In the genomic region with DNA sequence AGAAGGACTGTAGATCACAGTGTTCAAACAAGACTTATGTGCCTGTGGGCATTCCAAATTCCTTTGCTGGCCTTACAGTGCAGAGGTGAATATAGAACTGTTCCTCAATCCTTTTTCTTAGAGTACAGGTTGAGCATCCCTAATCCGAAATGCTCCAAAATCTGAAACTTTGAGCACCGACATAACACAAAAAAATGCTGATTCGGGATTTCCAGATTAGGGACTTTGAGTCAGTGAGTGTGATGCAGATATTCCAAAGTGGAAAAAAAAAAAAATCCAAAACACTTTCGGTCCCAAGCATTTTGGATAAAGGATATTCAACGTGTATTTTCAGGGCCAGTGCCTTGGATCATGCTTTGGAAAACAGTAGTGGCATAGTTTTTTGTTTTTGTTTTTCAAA, we compare ENCODE assay signal across 16 cellular contexts. TPM values are rescaled to one million over a fixed set of nuclear protein-coding genes. Genes with fewer than 3 reads are reported as not detected.
DNase-seq lines count a peak whose midpoint lies in the region; ATAC-seq and TF ChIP-seq lines count a peak whose summit lies in the region.
"Had no signal": no experiment of that assay in that cellular context is flagged by ENCODE, and none has a peak within 500 bp of the region (broad histone marks: within the 10 kb centered on the region; RNA-seq: fewer than 3 reads in every experiment).

No MANE protein-coding gene starts in this region.

- peaks cover 67% of the 10 kb centered on the region for H3K4me1 ChIP-seq in cardiac muscle cell (ENCODE audit: low read depth)

- H3K27me3 ChIP-seq in cardiac muscle cell, result no peaks in the 10 kb centered on the region
- H3K27me3 ChIP-seq: BLaER1 had no signal

- H3K27ac Mint-ChIP-seq in central memory CD8-positive, alpha-beta T cell (ENCODE audit: low read depth), result no peak overlapping the region
- H3K27ac Mint-ChIP-seq in nephron, result peak overlapping the region; percentile 86 to 96 (median 92)

- H3K36me3 Mint-ChIP-seq in central memory CD8-positive, alpha-beta T cell (ENCODE audit: insufficient read depth), result no peaks in the 10 kb centered on the region
- peaks cover 16% of the 10 kb centered on the region for H3K36me3 Mint-ChIP-seq in nephron (ENCODE audit: low read depth)
- H3K36me3 Mint-ChIP-seq: CD8-positive, alpha-beta memory T cell had no signal

- H3K9me3 ChIP-seq in cardiac muscle cell (ENCODE audit: low read depth), result no peaks in the 10 kb centered on the region
- H3K9me3 ChIP-seq: Caco-2 had no signal

- no peak overlapping the region for H3K4me3 ChIP-seq in cardiac muscle cell
- H3K4me3 ChIP-seq: BLaER1 had no signal

- H3K9me3 Mint-ChIP-seq in central memory CD8-positive, alpha-beta T cell, result no peaks in the 10 kb centered on the region
- no peaks in the 10 kb centered on the region for H3K9me3 Mint-ChIP-seq in nephron
- H3K9me3 Mint-ChIP-seq: CD8-positive, alpha-beta memory T cell had no signal

- H3K4me3 Mint-ChIP-seq in central memory CD8-positive, alpha-beta T cell, result peak overlapping the region; percentile 52
- no peak overlapping the region for H3K4me3 Mint-ChIP-seq in nephron

- TF ChIP-seq CTCF in cardiac muscle cell (IDR thresholded peaks at IDR 0.05; ENCODE audit: low read depth, low read length) (no peak), nephron (IDR thresholded peaks at IDR 0.05; ENCODE audit: unreplicated experiment in 3 of 3) (no peak)

- intact Hi-C loops in Right ventricle myocardium inferior (cut with DNase I), result loop anchor here (10.0 kb wide), 1 partner anchor 195 kb away; a partner anchor contains a TSS

- ATAC-seq in Right ventricle myocardium inferior (no peak), GM18861 (IDR thresholded peaks at IDR 0.05; ENCODE audit: unreplicated experiment) (no peak)
- ATAC-seq in central memory CD8-positive, alpha-beta T cell (replicated peaks; ENCODE audit: extremely low read depth, poor library complexity, severe bottlenecking), result no peak
- ATAC-seq: HCT116 had no signal

- peak overlapping the region; percentile 97 for H3K27ac ChIP-seq in cardiac muscle cell
- H3K27ac ChIP-seq: 22Rv1, BLaER1 had no signal

- H3K36me3 ChIP-seq in cardiac muscle cell, result no peaks in the 10 kb centered on the region

- H3K27me3 Mint-ChIP-seq in central memory CD8-positive, alpha-beta T cell, result no peaks in the 10 kb centered on the region
- no peaks in the 10 kb centered on the region for H3K27me3 Mint-ChIP-seq in nephron (ENCODE audit: low read depth)

- peaks cover 54% of the 10 kb centered on the region for H3K4me1 Mint-ChIP-seq in central memory CD8-positive, alpha-beta T cell
- peaks cover 66% of the 10 kb centered on the region for H3K4me1 Mint-ChIP-seq in nephron

- DNase-seq in cardiac muscle cell (ENCODE audit: low read depth in 1 of 2, low spot score in 1 of 2) (no peak), Right ventricle myocardium inferior (ENCODE audit: missing footprints) (no peak), foreskin melanocyte (no peak), ureter (ENCODE audit: low spot score) (no peak)
- no peak for DNase-seq in central memory CD8-positive, alpha-beta T cell (ENCODE audit: low spot score in 2 of 2)
- DNase-seq: AML-193; Caco-2; CD8-positive, alpha-beta memory T cell; DND-41; GDM1; KBM-7 had no signal

RNA-seq across cellular contexts. Expression of a gene that starts 9.2 kb away (rescaled TPM):
- total RNA-seq in cardiac muscle cell, result 213 and 253 TPM in 2 replicates
- 403 and 501 TPM in 2 replicates for polyA plus RNA-seq in cardiac muscle cell
- total RNA-seq in Right ventricle myocardium inferior, result 54.4 TPM
- 48.9 TPM for total RNA-seq in ureter
